ENCODE assay signal across 6 cellular contexts in genomic region chr19:36128392-36128736, GRCh38. TPM values are rescaled to one million over a fixed set of nuclear protein-coding genes. Genes with fewer than 3 reads are reported as not detected.
A peak's percentile ranks its signal among the peaks of the same experiment; 100 is the strongest.
DNase-seq lines count a peak whose midpoint lies in the region; ATAC-seq lines count a peak whose summit lies in the region.

No MANE protein-coding gene starts in this region.

- H3K36me3 ChIP-seq in mucosa of stomach (ENCODE audit: control insufficient read depth, insufficient read depth, low read length), result no peaks in the 10 kb centered on the region

- peak overlapping the region; percentile 94 for H3K27ac Mint-ChIP-seq in activated CD8-positive, alpha-beta memory T cell treated with anti-CD3 and anti-CD28 coated beads, Interleukin-2, amount 10 ng/mL, durations not matched to agents 7 days and 5 days
- H3K27ac Mint-ChIP-seq in activated naive CD8-positive, alpha-beta T cell treated with anti-CD3 and anti-CD28 coated beads, Interleukin-2, amount 10 ng/mL, durations not matched to agents 7 days and 5 days, result peak overlapping the region; percentile 92

- CTCF ChIA-PET in activated CD8-positive, alpha-beta memory T cell treated with anti-CD3 and anti-CD28 coated beads, Interleukin-2, amount 10 ng/mL, durations not matched to agents 7 days and 5 days (lab: Charles Lee), result interaction anchor here (0.5 to 9.1 kb wide), 21 partner anchors 7 to 401 kb away, joined by 3 to 150 read pairs (median 4); partner anchors contain the start of genes ALKBH6, CAPNS1, POLR2I and TBCB

- peak overlapping the region; percentile 3 for H3K4me3 ChIP-seq in mucosa of stomach (ENCODE audit: low read length)

- peaks cover 12% of the 10 kb centered on the region for H3K36me3 Mint-ChIP-seq in activated CD8-positive, alpha-beta memory T cell treated with anti-CD3 and anti-CD28 coated beads, Interleukin-2, amount 10 ng/mL, durations not matched to agents 7 days and 5 days
- peaks cover 7% of the 10 kb centered on the region for H3K36me3 Mint-ChIP-seq in activated naive CD8-positive, alpha-beta T cell treated with anti-CD3 and anti-CD28 coated beads, Interleukin-2, amount 10 ng/mL, durations not matched to agents 7 days and 5 days

- no peaks in the 10 kb centered on the region for H3K9me3 Mint-ChIP-seq in activated CD8-positive, alpha-beta memory T cell treated with anti-CD3 and anti-CD28 coated beads, Interleukin-2, amount 10 ng/mL, durations not matched to agents 7 days and 5 days (ENCODE audit: low read depth)
- no peaks in the 10 kb centered on the region for H3K9me3 Mint-ChIP-seq in activated naive CD8-positive, alpha-beta T cell treated with anti-CD3 and anti-CD28 coated beads, Interleukin-2, amount 10 ng/mL, durations not matched to agents 7 days and 5 days

- ATAC-seq in activated CD8-positive, alpha-beta memory T cell treated with anti-CD3 and anti-CD28 coated beads, Interleukin-2, amount 10 ng/mL, durations not matched to agents 7 days and 5 days, result no peak
- ATAC-seq in activated naive CD8-positive, alpha-beta T cell treated with anti-CD3 and anti-CD28 coated beads, Interleukin-2, amount 10 ng/mL, durations not matched to agents 7 days and 5 days (ENCODE audit: low read depth), result no peak
- no peak for ATAC-seq in GM19324 (IDR thresholded peaks at IDR 0.05; ENCODE audit: low FRiP score, unreplicated experiment)

- peak; percentile 47 for DNase-seq in activated CD8-positive, alpha-beta memory T cell treated with anti-CD3 and anti-CD28 coated beads, Interleukin-2, amount 10 ng/mL, durations not matched to agents 7 days and 5 days
- no peak for DNase-seq in activated CD8-positive, alpha-beta memory T cell treated with anti-CD3 and anti-CD28 coated beads, Interleukin-2, amount 50 U/mL, for 48 hours
- DNase-seq in activated naive CD8-positive, alpha-beta T cell treated with anti-CD3 and anti-CD28 coated beads, Interleukin-2, amount 10 ng/mL, durations not matched to agents 7 days and 5 days, result no peak
- no peak for DNase-seq in occipital lobe (lab: John Stamatoyannopoulos, UW)

- peaks cover 24% of the 10 kb centered on the region for H3K4me1 Mint-ChIP-seq in activated CD8-positive, alpha-beta memory T cell treated with anti-CD3 and anti-CD28 coated beads, Interleukin-2, amount 10 ng/mL, durations not matched to agents 7 days and 5 days
- H3K4me1 Mint-ChIP-seq in activated naive CD8-positive, alpha-beta T cell treated with anti-CD3 and anti-CD28 coated beads, Interleukin-2, amount 10 ng/mL, durations not matched to agents 7 days and 5 days, result peaks cover 19% of the 10 kb centered on the region

- H3K4me3 Mint-ChIP-seq in activated CD8-positive, alpha-beta memory T cell treated with anti-CD3 and anti-CD28 coated beads, Interleukin-2, amount 10 ng/mL, durations not matched to agents 7 days and 5 days, result peak overlapping the region; percentile 86
- peak overlapping the region; percentile 89 for H3K4me3 Mint-ChIP-seq in activated naive CD8-positive, alpha-beta T cell treated with anti-CD3 and anti-CD28 coated beads, Interleukin-2, amount 10 ng/mL, durations not matched to agents 7 days and 5 days

- no peaks in the 10 kb centered on the region for H3K27me3 Mint-ChIP-seq in activated CD8-positive, alpha-beta memory T cell treated with anti-CD3 and anti-CD28 coated beads, Interleukin-2, amount 10 ng/mL, durations not matched to agents 7 days and 5 days
- H3K27me3 Mint-ChIP-seq in activated naive CD8-positive, alpha-beta T cell treated with anti-CD3 and anti-CD28 coated beads, Interleukin-2, amount 10 ng/mL, durations not matched to agents 7 days and 5 days, result peaks cover 2% of the 10 kb centered on the region

- H3K27me3 ChIP-seq in mucosa of stomach (ENCODE audit: control insufficient read depth, insufficient read depth, low read length), result no peaks in the 10 kb centered on the region

- H3K4me1 ChIP-seq in mucosa of stomach (ENCODE audit: control insufficient read depth, insufficient read depth, low read length), result peaks cover 22% of the 10 kb centered on the region

- POLR2A ChIA-PET in activated naive CD8-positive, alpha-beta T cell treated with anti-CD3 and anti-CD28 coated beads, Interleukin-2, amount 10 ng/mL, durations not matched to agents 7 days and 5 days (lab: Charles Lee), result interaction anchor here (0.5 to 2.0 kb wide), 12 partner anchors 8 to 361 kb away, joined by 3 to 18 read pairs (median 5); partner anchors contain the start of genes CAPNS1, POLR2I, TBCB and ZNF146

- peak overlapping the region; percentile 59 for H3K9ac ChIP-seq in mucosa of stomach (ENCODE audit: low read length)

- H3K9me3 ChIP-seq in mucosa of stomach (ENCODE audit: control insufficient read depth, low read length), result no peaks in the 10 kb centered on the region

RNA-seq across cellular contexts. Expression of gene CAPNS1, which starts 11.5 kb away (rescaled TPM):
- 100 to 1,000 TPM; 411 to 479 TPM for total RNA-seq in activated CD8-positive, alpha-beta memory T cell treated with anti-CD3 and anti-CD28 coated beads, Interleukin-2, amount 10 ng/mL, durations not matched to agents 7 days and 5 days
- 100 to 1,000 TPM; 400 to 405 TPM for total RNA-seq in activated naive CD8-positive, alpha-beta T cell treated with anti-CD3 and anti-CD28 coated beads, Interleukin-2, amount 10 ng/mL, durations not matched to agents 7 days and 5 days
- total RNA-seq in occipital lobe, result 103 TPM

RNA-seq across cellular contexts. Expression of gene TBCB, which starts 13.1 kb away (rescaled TPM):
- total RNA-seq in activated CD8-positive, alpha-beta memory T cell treated with anti-CD3 and anti-CD28 coated beads, Interleukin-2, amount 10 ng/mL, durations not matched to agents 7 days and 5 days, result 100 to 1,000 TPM; 141 to 166 TPM
- 100 to 1,000 TPM; 150 to 152 TPM for total RNA-seq in activated naive CD8-positive, alpha-beta T cell treated with anti-CD3 and anti-CD28 coated beads, Interleukin-2, amount 10 ng/mL, durations not matched to agents 7 days and 5 days
- 373 TPM for total RNA-seq in occipital lobe

RNA-seq across cellular contexts. Expression of gene POLR2I, which starts 13.7 kb away (rescaled TPM):
- total RNA-seq in activated CD8-positive, alpha-beta memory T cell treated with anti-CD3 and anti-CD28 coated beads, Interleukin-2, amount 10 ng/mL, durations not matched to agents 7 days and 5 days, result 10 to 100 TPM; 63.2 to 65.3 TPM
- total RNA-seq in activated naive CD8-positive, alpha-beta T cell treated with anti-CD3 and anti-CD28 coated beads, Interleukin-2, amount 10 ng/mL, durations not matched to agents 7 days and 5 days, result 10 to 100 TPM; 46.1 to 49.8 TPM
- 64.7 TPM for total RNA-seq in occipital lobe

RNA-seq across cellular contexts. Expression of gene OVOL3, which starts 17.4 kb away (rescaled TPM):
- not detected for total RNA-seq in activated CD8-positive, alpha-beta memory T cell treated with anti-CD3 and anti-CD28 coated beads, Interleukin-2, amount 10 ng/mL, durations not matched to agents 7 days and 5 days
- total RNA-seq in activated naive CD8-positive, alpha-beta T cell treated with anti-CD3 and anti-CD28 coated beads, Interleukin-2, amount 10 ng/mL, durations not matched to agents 7 days and 5 days, result not detected
- not detected for total RNA-seq in occipital lobe

RNA-seq across cellular contexts. Expression of gene COX7A1, which starts 23.9 kb away (rescaled TPM):
- not detected for total RNA-seq in activated CD8-positive, alpha-beta memory T cell treated with anti-CD3 and anti-CD28 coated beads, Interleukin-2, amount 10 ng/mL, durations not matched to agents 7 days and 5 days
- not detected for total RNA-seq in activated naive CD8-positive, alpha-beta T cell treated with anti-CD3 and anti-CD28 coated beads, Interleukin-2, amount 10 ng/mL, durations not matched to agents 7 days and 5 days
- 3.9 TPM for total RNA-seq in occipital lobe
